Comparison of ENCODE assay signal across 10 cellular contexts in genomic region chr18:9535430-9535972, GRCh38.
A peak's percentile ranks its signal among the peaks of the same experiment; 100 is the strongest.
DNase-seq lines count a peak whose midpoint lies in the region; ATAC-seq and TF ChIP-seq lines count a peak whose summit lies in the region.
"Had no signal": no experiment of that assay in that cellular context is flagged by ENCODE, and none has a peak within 500 bp of the region (broad histone marks: within the 10 kb centered on the region; RNA-seq: fewer than 3 reads in every experiment).

No MANE protein-coding gene starts in this region.

- H3K4me3 ChIP-seq in astrocyte of the spinal cord (ENCODE audit: low read depth, low read length): no peak overlapping the region

- peak; percentile 92 for DNase-seq in GM04504 (ENCODE audit: low read depth)
- peak; percentile 92 for DNase-seq in astrocyte of the spinal cord (ENCODE audit: low read depth, low spot score)
- peak; percentile 98 for DNase-seq in iris pigment epithelial cell (ENCODE audit: low read depth)
- DNase-seq in smooth muscle cell of the brain vasculature (ENCODE audit: low read depth, low spot score): peak; percentile 79
- DNase-seq in NCI-H1694 treated with DMSO at 0.1 percent for 48 hours (lab: John Stamatoyannopoulos, UW): no peak
- no peak for DNase-seq in ureter (ENCODE audit: low spot score)
- DNase-seq: activated CD4-positive, alpha-beta T cell treated with anti-CD3 and anti-CD28 coated beads, Interleukin-2, amount 10 ng/mL, durations not matched to agents 7 days and 5 days; central memory CD4-positive, alpha-beta T cell had no signal

- no peak for TF ChIP-seq CTCF in astrocyte of the spinal cord (IDR thresholded peaks at IDR 0.05; ENCODE audit: low read depth, low read length)

- ATAC-seq in GM18502 (IDR thresholded peaks at IDR 0.05; ENCODE audit: poor library complexity, unreplicated experiment): no peak
- no peak for ATAC-seq in HG02870 (IDR thresholded peaks at IDR 0.05; ENCODE audit: unreplicated experiment)

- in situ Hi-C loops in astrocyte of the spinal cord (cut with HindIII; ENCODE audit: low sequenced_read_pairs): no loop called here

Comparison
In these comparisons a context has a peak if more than half of its experiments do, and no peak if none do; other contexts are left out.
1. DNase-seq: peak in GM04504 (single experiment), astrocyte of the spinal cord (single experiment), iris pigment epithelial cell (single experiment) and smooth muscle cell of the brain vasculature (single experiment); none in NCI-H1694 treated with DMSO at 0.1 percent for 48 hours (single experiment) and ureter (single experiment).